1 cellular context compared by ENCODE assay signal in genomic region chr13:60135344-60135743, GRCh38.
TF ChIP-seq lines count a peak whose summit lies in the region.

No MANE protein-coding gene starts in this region.

TF ChIP-seq in WTC11, 78 proteins besides CTCF, POLR2A, EP300 and RAD21 (continued from another document):
- TF ChIP-seq ZNF281 (CRISPR knock-in tag; IDR thresholded peaks at IDR 0.05): no peak
- TF ChIP-seq TEAD1 (CRISPR knock-in tag; IDR thresholded peaks at IDR 0.05): no peak
- no peak for TF ChIP-seq ATF1 (CRISPR knock-in tag; IDR thresholded peaks at IDR 0.05)
- TF ChIP-seq ZNF671 (CRISPR knock-in tag; IDR thresholded peaks at IDR 0.05): no peak
- no peak for TF ChIP-seq ELF4 (CRISPR knock-in tag; IDR thresholded peaks at IDR 0.05; ENCODE audit: low read depth)
- no peak for TF ChIP-seq ZNF138 (CRISPR knock-in tag; conservative IDR thresholded peaks at IDR 0.05)
- no peak for TF ChIP-seq USF1 (CRISPR knock-in tag; IDR thresholded peaks at IDR 0.05)
